Comparison of ENCODE assay signal across 19 cellular contexts in genomic region chr4:25786497-25787065, GRCh38.
DNase-seq lines count a peak whose midpoint lies in the region; TF ChIP-seq lines count a peak whose summit lies in the region.
"Had no signal": no experiment of that assay in that cellular context is flagged by ENCODE, and none has a peak within 500 bp of the region (broad histone marks: within the 10 kb centered on the region; RNA-seq: fewer than 3 reads in every experiment).

No MANE protein-coding gene starts in this region.

- WGBS in thyroid gland, 2 donors: 94 to 95% methylated on average over 4 of the region's 4 CpGs

- no peaks in the 10 kb centered on the region for H3K27me3 Mint-ChIP-seq in activated T-cell treated with anti-CD3 and anti-CD28 coated beads, Interleukin-2, amount 50 U/mL, for 24 hours

- H3K4me1 Mint-ChIP-seq in activated T-cell treated with anti-CD3 and anti-CD28 coated beads, Interleukin-2, amount 50 U/mL, for 24 hours (ENCODE audit: low read depth): peaks cover 10% of the 10 kb centered on the region

- H3K9me3 ChIP-seq in SJSA1 (replicated peaks): no peaks in the 10 kb centered on the region
- H3K9me3 ChIP-seq in thyroid gland: no peaks in the 10 kb centered on the region

- H3K4me1 ChIP-seq in SJSA1 (replicated peaks) (peaks cover 10% of the 10 kb centered on the region), thyroid gland (peaks cover 15% of the 10 kb centered on the region in 2 donors)

- TF ChIP-seq POLR2A in thyroid gland (IDR thresholded peaks at IDR 0.05): no peak

- H3K4me3 Mint-ChIP-seq in activated T-cell treated with anti-CD3 and anti-CD28 coated beads, Interleukin-2, amount 50 U/mL, for 24 hours: no peak overlapping the region
- H3K4me3 Mint-ChIP-seq: GM23338 had no signal

- H3K36me3 Mint-ChIP-seq in activated T-cell treated with anti-CD3 and anti-CD28 coated beads, Interleukin-2, amount 50 U/mL, for 24 hours (ENCODE audit: low read depth): peaks cover 92% of the 10 kb centered on the region

- H3K27ac Mint-ChIP-seq in activated T-cell treated with anti-CD3 and anti-CD28 coated beads, Interleukin-2, amount 50 U/mL, for 24 hours: no peak overlapping the region
- H3K27ac Mint-ChIP-seq: GM23338 had no signal

- H3K4me3 ChIP-seq in SJSA1: no peak overlapping the region
- no peak overlapping the region for H3K4me3 ChIP-seq in thyroid gland (replicated peaks in 1 of 3)
- H3K4me3 ChIP-seq: GM12878, GM23338 had no signal

- TF ChIP-seq CTCF in thyroid gland (IDR thresholded peaks at IDR 0.05): no peak

- peak; percentile 27 for DNase-seq in ELR (ENCODE audit: low read depth)
- peak; percentile 37 to 45 for DNase-seq in SJSA1 (ENCODE audit: low read depth in 1 of 2, low spot score in 2 of 2)
- DNase-seq in left kidney (ENCODE audit: low read depth, low spot score): peak; percentile 53
- no peak for DNase-seq in thyroid gland
- no peak for DNase-seq in stimulated activated CD4-positive, alpha-beta T cell treated with anti-CD3 and anti-CD28 coated beads, Interleukin-2, amount 100 ng/mL, for 24 hours
- DNase-seq in cerebellum (ENCODE audit: low spot score): no peak
- DNase-seq in activated T-cell treated with anti-CD3 and anti-CD28 coated beads, Interleukin-2, amount 50 U/mL, for 24 hours: no peak
- DNase-seq: AML-193, DMS 273 treated with DMSO at 0.1 percent for 48 hours, NCI-H1417 treated with DMSO at 0.1 percent for 48 hours, NCI-H187 treated with DMSO at 0.1 percent for 48 hours, NCI-H226, NCI-H524, NCI-H82, OCI-M1, SIG-M5 had no signal

- intact Hi-C loops in thyroid gland (cut with DNase I): no loop called here

- no peaks in the 10 kb centered on the region for H3K36me3 ChIP-seq in SJSA1
- H3K36me3 ChIP-seq in thyroid gland: no peaks in the 10 kb centered on the region

- H3K27ac ChIP-seq in SJSA1 (no peak overlapping the region), thyroid gland (peak overlapping the region in 2 of 3 donors; percentile 24 to 37)
- H3K27ac ChIP-seq: KMS-11 had no signal

- no peaks in the 10 kb centered on the region for H3K27me3 ChIP-seq in SJSA1 (replicated peaks)
- no peaks in the 10 kb centered on the region for H3K27me3 ChIP-seq in thyroid gland

- H3K9me3 Mint-ChIP-seq in activated T-cell treated with anti-CD3 and anti-CD28 coated beads, Interleukin-2, amount 50 U/mL, for 24 hours: no peaks in the 10 kb centered on the region
- H3K9me3 Mint-ChIP-seq: GM23338 had no signal

Comparison
In these comparisons a context has a peak if more than half of its experiments do, and no peak if none do; other contexts are left out.
1. DNase-seq: peak in ELR (single experiment), SJSA1 (2 of 2) and left kidney (single experiment); none in thyroid gland (0 of 2), stimulated activated CD4-positive, alpha-beta T cell treated with anti-CD3 and anti-CD28 coated beads, Interleukin-2, amount 100 ng/mL, for 24 hours (0 of 2), cerebellum (single experiment) and activated T-cell treated with anti-CD3 and anti-CD28 coated beads, Interleukin-2, amount 50 U/mL, for 24 hours (single experiment).